Comparison of ENCODE assay signal across 11 cellular contexts in genomic region chr2:45119855-45120254, GRCh38.
DNase-seq lines count a peak whose midpoint lies in the region; ATAC-seq, FAIRE-seq and TF ChIP-seq lines count a peak whose summit lies in the region.
"Had no signal": no experiment of that assay in that cellular context is flagged by ENCODE, and none has a peak within 500 bp of the region (broad histone marks: within the 10 kb centered on the region; RNA-seq: fewer than 3 reads in every experiment).

No MANE protein-coding gene starts in this region.

- H3K27ac ChIP-seq in keratinocyte (ENCODE audit: control insufficient read depth, insufficient read depth, low read length) (no peak overlapping the region), kidney (ENCODE audit: low read depth in 2 of 2, low read length in 2 of 2) (no peak overlapping the region), OCI-LY7 (ENCODE audit: low read depth, low read length, poor library complexity, severe bottlenecking) (no peak overlapping the region)
- H3K27ac ChIP-seq: hepatocyte, sigmoid colon had no signal

- FAIRE-seq in keratinocyte (lab: Jason Lieb, UNC) (no peak), kidney (lab: Jason Lieb, UNC) (no peak)
- FAIRE-seq: GM12891 had no signal

- intact Hi-C loops in kidney (cut with DNase I) (no loop called here), OCI-LY7 (cut with micrococcal nuclease; ENCODE audit: unreplicated experiment) (no loop called here)

- H2AFZ ChIP-seq in keratinocyte (ENCODE audit: control insufficient read depth, low read length) (no peak overlapping the region), OCI-LY7 (ENCODE audit: low read length) (no peak overlapping the region)
- H2AFZ ChIP-seq: hepatocyte had no signal

- no peak overlapping the region for H3K4me2 ChIP-seq in keratinocyte (ENCODE audit: control insufficient read depth, extremely low read depth, insufficient read depth, low read depth, low read length)
- H3K4me2 ChIP-seq in OCI-LY7 (ENCODE audit: low read length): no peak overlapping the region
- H3K4me2 ChIP-seq: hepatocyte had no signal

- no peak for TF ChIP-seq EP300 in Ishikawa (IDR thresholded peaks at IDR 0.05; ENCODE audit: borderline replicate concordance)

- CTCF ChIA-PET in OCI-LY7 (lab: Charles Lee; ENCODE audit: unreplicated experiment): no interaction called here

- TF ChIP-seq CTCF in keratinocyte (optimal IDR thresholded peaks at IDR 0.05 in 1 of 3, IDR thresholded peaks at IDR 0.05 in 1 of 3, conservative IDR thresholded peaks at IDR 0.05 in 1 of 3; ENCODE audit: extremely low read depth in 1 of 3, insufficient read depth in 2 of 3, low read length in 3 of 3): no peak
- TF ChIP-seq CTCF in kidney (IDR thresholded peaks at IDR 0.05; ENCODE audit: borderline replicate concordance, extremely low read depth, insufficient read depth): no peak
- TF ChIP-seq CTCF in OCI-LY7 (conservative IDR thresholded peaks at IDR 0.05; ENCODE audit: low read length): no peak

- peaks cover 5% of the 10 kb centered on the region for H3K4me1 ChIP-seq in keratinocyte (ENCODE audit: control insufficient read depth, extremely low read depth, insufficient read depth, low read length)
- H3K4me1 ChIP-seq in kidney (ENCODE audit: control insufficient read depth in 1 of 2, insufficient read depth in 1 of 2, low read depth in 1 of 2, low read length in 2 of 2): no peaks in the 10 kb centered on the region
- no peaks in the 10 kb centered on the region for H3K4me1 ChIP-seq in OCI-LY7 (ENCODE audit: insufficient read depth, low read length, poor library complexity, severe bottlenecking)
- H3K4me1 ChIP-seq: sigmoid colon had no signal

- H3K9me1 ChIP-seq in keratinocyte (ENCODE audit: control insufficient read depth, extremely low read depth, insufficient read depth, low read length): no peaks in the 10 kb centered on the region

- DNase-seq in AG08396 (ENCODE audit: low spot score) (peak; percentile 42), amniotic stem cell (lab: John Stamatoyannopoulos, UW) (peak; percentile 30), keratinocyte (ENCODE audit: low read depth, low spot score) (peak; percentile 13), kidney (no peak), OCI-LY7 (ENCODE audit: low spot score) (no peak)
- DNase-seq: sigmoid colon had no signal

- no peaks in the 10 kb centered on the region for H4K20me1 ChIP-seq in keratinocyte (ENCODE audit: control insufficient read depth, extremely low read depth, insufficient read depth, low read length)
- no peaks in the 10 kb centered on the region for H4K20me1 ChIP-seq in OCI-LY7 (ENCODE audit: insufficient read depth, low read length)

- dilution Hi-C loops in keratinocyte (cut with MboI; ENCODE audit: extremely low pct_ligation_motif_present, low sequenced_read_pairs): no loop called here

- H3K9me3 ChIP-seq in keratinocyte (ENCODE audit: control insufficient read depth, low read depth, low read length): no peaks in the 10 kb centered on the region
- H3K9me3 ChIP-seq in kidney (ENCODE audit: control insufficient read depth in 1 of 2, low read length in 2 of 2): no peaks in the 10 kb centered on the region
- no peaks in the 10 kb centered on the region for H3K9me3 ChIP-seq in OCI-LY7 (ENCODE audit: low read length)
- H3K9me3 ChIP-seq: sigmoid colon had no signal

- POLR2A ChIA-PET in OCI-LY7 (lab: Charles Lee): interaction anchor here (1.2 kb wide), 1 partner anchor 12 kb away, joined by 3 read pairs; no protein-coding TSS in a partner anchor

- TF ChIP-seq RAD21 in Ishikawa (IDR thresholded peaks at IDR 0.05; ENCODE audit: low read depth): no peak

- H3K79me2 ChIP-seq in keratinocyte (ENCODE audit: control insufficient read depth, insufficient read depth, low read length) (no peaks in the 10 kb centered on the region), OCI-LY7 (ENCODE audit: insufficient read depth, low read depth, low read length) (no peaks in the 10 kb centered on the region)
- H3K79me2 ChIP-seq: hepatocyte had no signal

- H3K9ac ChIP-seq in keratinocyte (ENCODE audit: control insufficient read depth, extremely low read depth, insufficient read depth, low read length) (no peak overlapping the region), kidney (ENCODE audit: low read length in 2 of 2) (no peak overlapping the region)

- H3K4me3 ChIP-seq in keratinocyte (ENCODE audit: control insufficient read depth in 2 of 3, extremely low read depth in 1 of 3, insufficient read depth in 2 of 3, low read depth in 1 of 3, low read length in 3 of 3) (no peak overlapping the region), kidney (ENCODE audit: low read length in 2 of 2) (no peak overlapping the region), OCI-LY7 (ENCODE audit: low read depth, low read length, poor library complexity, severe bottlenecking) (no peak overlapping the region)
- H3K4me3 ChIP-seq: hepatocyte, sigmoid colon had no signal

- H3K27me3 ChIP-seq in keratinocyte (ENCODE audit: control insufficient read depth, extremely low read depth, insufficient read depth, low read length): peaks cover 8% of the 10 kb centered on the region
- H3K27me3 ChIP-seq: hepatocyte, sigmoid colon had no signal

- no peaks in the 10 kb centered on the region; the same call in 1 of the 2 replicates for H3K9me2 ChIP-seq in OCI-LY7 (ENCODE audit: insufficient read depth, low read length)

- no peak for ATAC-seq in HG02642 (IDR thresholded peaks at IDR 0.05; ENCODE audit: poor library complexity, unreplicated experiment)
- no peak for ATAC-seq in HG03045 (IDR thresholded peaks at IDR 0.05; ENCODE audit: unreplicated experiment)

- H3K36me3 ChIP-seq in keratinocyte (ENCODE audit: control insufficient read depth in 2 of 2, extremely low read depth in 1 of 2, insufficient read depth in 2 of 2, low read length in 2 of 2): no peaks in the 10 kb centered on the region
- no peaks in the 10 kb centered on the region for H3K36me3 ChIP-seq in kidney (ENCODE audit: control insufficient read depth in 1 of 2, insufficient read depth in 2 of 2, low read length in 2 of 2)
- no peaks in the 10 kb centered on the region for H3K36me3 ChIP-seq in OCI-LY7 (ENCODE audit: insufficient read depth, low read length)
- H3K36me3 ChIP-seq: sigmoid colon had no signal

- BruUV-seq in OCI-LY7 (replicated peaks; lab: Mats Ljungman, UMichigan): no TSS peak

TF ChIP-seq in Ishikawa, 13 proteins besides CTCF, POLR2A, EP300 and RAD21:
- TF ChIP-seq, protein P1, sequence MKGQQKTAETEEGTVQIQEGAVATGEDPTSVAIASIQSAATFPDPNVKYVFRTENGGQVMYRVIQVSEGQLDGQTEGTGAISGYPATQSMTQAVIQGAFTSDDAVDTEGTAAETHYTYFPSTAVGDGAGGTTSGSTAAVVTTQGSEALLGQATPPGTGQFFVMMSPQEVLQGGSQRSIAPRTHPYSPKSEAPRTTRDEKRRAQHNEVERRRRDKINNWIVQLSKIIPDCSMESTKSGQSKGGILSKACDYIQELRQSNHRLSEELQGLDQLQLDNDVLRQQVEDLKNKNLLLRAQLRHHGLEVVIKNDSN (IDR thresholded peaks at IDR 0.05): no peak
- TF ChIP-seq TEAD4 (IDR thresholded peaks at IDR 0.05): 0 out of 2 replicates have a peak, but pooled peaks have one; percentile 7

Comparison
In these comparisons a context has a peak if more than half of its experiments do, and no peak if none do; other contexts are left out.
1. DNase-seq: peak in AG08396 (single experiment), amniotic stem cell (single experiment) and keratinocyte (single experiment); none in kidney (single experiment) and OCI-LY7 (single experiment).